22 cellular contexts compared by ENCODE assay signal in the genomic region with DNA sequence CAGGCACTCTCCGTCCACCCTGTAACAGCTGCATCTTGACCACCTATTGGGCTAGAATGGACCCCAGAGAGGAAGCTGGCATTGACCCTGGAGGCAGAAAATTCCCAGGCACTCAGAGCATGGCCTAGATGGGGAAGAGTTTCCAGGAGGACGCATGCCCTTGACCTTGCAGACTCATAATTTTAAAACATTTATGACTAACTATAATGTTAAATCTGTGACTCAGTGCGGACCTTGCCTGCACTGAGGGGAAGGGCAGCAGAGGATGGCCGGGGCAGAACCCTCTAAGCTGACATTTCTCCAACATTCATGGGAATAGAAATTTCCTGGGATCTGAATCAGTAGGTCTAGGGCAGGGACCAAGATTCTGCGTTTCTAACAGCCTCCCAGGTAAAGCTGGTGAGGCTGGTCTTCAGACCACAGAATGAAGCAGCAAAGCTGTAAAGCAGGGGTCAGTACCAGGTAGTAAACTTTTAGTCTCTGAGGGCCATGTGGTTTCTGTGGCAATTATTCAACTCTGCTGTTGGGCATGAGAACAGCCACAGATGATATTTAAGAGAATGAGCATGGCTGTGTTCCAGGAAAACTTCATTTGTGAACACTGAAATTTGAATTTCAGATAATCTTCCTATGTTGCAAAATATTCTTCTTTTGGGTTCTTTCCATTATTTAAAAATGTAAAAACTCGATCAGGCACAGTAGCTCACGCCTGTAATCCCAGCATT.
DNase-seq lines count a peak whose midpoint lies in the region; ATAC-seq and TF ChIP-seq lines count a peak whose summit lies in the region.
"Had no signal": no experiment of that assay in that cellular context is flagged by ENCODE, and none has a peak within 500 bp of the region (broad histone marks: within the 10 kb centered on the region; RNA-seq: fewer than 3 reads in every experiment).

No MANE protein-coding gene starts in this region.

- H3K4me3 Mint-ChIP-seq in chondrocyte (ENCODE audit: unreplicated experiment) = no peak overlapping the region
- H3K4me3 Mint-ChIP-seq in GM23338 = no peak overlapping the region
- H3K4me3 Mint-ChIP-seq: activated naive CD8-positive, alpha-beta T cell; CD4-positive, alpha-beta memory T cell had no signal

- H3K4me2 ChIP-seq in GM23338 = no peak overlapping the region

- ATAC-seq in omental fat pad (ENCODE audit: low FRiP score) (peak; percentile 72), HG02642 (IDR thresholded peaks at IDR 0.05; ENCODE audit: poor library complexity, unreplicated experiment) (no peak), GM23338 (no peak)

- H2AFZ ChIP-seq in GM23338 = no peak overlapping the region

- H3F3A ChIP-seq in GM23338 (replicated peaks; ENCODE audit: low read depth) = no peaks in the 10 kb centered on the region

- peak overlapping the region; percentile 49 for H3K27ac Mint-ChIP-seq in chondrocyte (ENCODE audit: unreplicated experiment)
- no peak overlapping the region for H3K27ac Mint-ChIP-seq in GM23338
- H3K27ac Mint-ChIP-seq: activated naive CD8-positive, alpha-beta T cell; CD4-positive, alpha-beta memory T cell; naive B cell had no signal

- no peaks in the 10 kb centered on the region for H3K4me1 ChIP-seq in GM23338 (ENCODE audit: insufficient read depth)
- H3K4me1 ChIP-seq: lower lobe of right lung, right lobe of liver had no signal

- H3K4me1 Mint-ChIP-seq in chondrocyte (ENCODE audit: low read depth) (peaks cover 9% of the 10 kb centered on the region), GM23338 (no peaks in the 10 kb centered on the region; the same call in 2 of the 3 replicates)

- no peak overlapping the region for H3K27ac ChIP-seq in GM23338 (ENCODE audit: low read depth)
- H3K27ac ChIP-seq: lower lobe of right lung, right lobe of liver, RWPE1 had no signal

- no peaks in the 10 kb centered on the region for H3K27me3 ChIP-seq in GM23338 (ENCODE audit: insufficient read depth)
- H3K27me3 ChIP-seq: right lobe of liver had no signal

- no peaks in the 10 kb centered on the region for H3K36me3 ChIP-seq in GM23338 (ENCODE audit: insufficient read depth)
- H3K36me3 ChIP-seq: lower lobe of right lung, right lobe of liver had no signal

- no peak overlapping the region for H3K4me3 ChIP-seq in GM23338
- H3K4me3 ChIP-seq: lower lobe of right lung, right lobe of liver had no signal

- TF ChIP-seq CTCF in chondrocyte (IDR thresholded peaks at IDR 0.05) = no peak
- no peak for TF ChIP-seq CTCF in omental fat pad (IDR thresholded peaks at IDR 0.05)
- no peak for TF ChIP-seq CTCF in GM23338 (conservative IDR thresholded peaks at IDR 0.05; ENCODE audit: low read depth in 2 of 2)

- DNase-seq in EL (peak; percentile 37), MV-4-11 (lab: John Stamatoyannopoulos, UW) (peak; percentile 25), chondrocyte (ENCODE audit: low spot score) (no peak), omental fat pad (ENCODE audit: low spot score) (no peak), GM23338 (ENCODE audit: low spot score) (no peak), UCSD-AML1 (lab: John Stamatoyannopoulos, UW; ENCODE audit: unreplicated experiment) (no peak)
- DNase-seq: activated CD4-positive, alpha-beta T cell treated with anti-CD3 and anti-CD28 coated beads for 4 hours; CD4-positive, alpha-beta memory T cell; DMS153; H7; lower lobe of right lung; naive B cell; NCI-H1417; NCI-H2107; NCI-H524; occipital lobe; stimulated activated CD4-positive, alpha-beta T cell treated with anti-CD3 and anti-CD28 coated beads, Interleukin-15, amount 100 ng/mL, for 24 hours; SW 1271 had no signal

- H3K27me3 Mint-ChIP-seq in chondrocyte (ENCODE audit: low read depth) (peaks cover 6% of the 10 kb centered on the region), GM23338 (ENCODE audit: insufficient read depth, low read depth, poor library complexity) (peaks cover 4% of the 10 kb centered on the region)
- H3K27me3 Mint-ChIP-seq: activated naive CD8-positive, alpha-beta T cell had no signal

- H3K9me3 Mint-ChIP-seq in chondrocyte (ENCODE audit: low read depth) = no peaks in the 10 kb centered on the region
- H3K9me3 Mint-ChIP-seq in GM23338 = no peaks in the 10 kb centered on the region
- H3K9me3 Mint-ChIP-seq: CD4-positive, alpha-beta memory T cell had no signal

- H3K79me2 ChIP-seq in GM23338 (replicated peaks; ENCODE audit: insufficient read depth) = no peaks in the 10 kb centered on the region

- no peaks in the 10 kb centered on the region for H4K20me1 ChIP-seq in GM23338 (replicated peaks; ENCODE audit: insufficient read depth)

- no peaks in the 10 kb centered on the region for H3K9me2 ChIP-seq in GM23338 (ENCODE audit: insufficient read depth)

- H3K36me3 Mint-ChIP-seq in chondrocyte (ENCODE audit: low read depth) (no peaks in the 10 kb centered on the region), GM23338 (ENCODE audit: low read depth) (no peaks in the 10 kb centered on the region)
- H3K36me3 Mint-ChIP-seq: activated naive CD8-positive, alpha-beta T cell; CD4-positive, alpha-beta memory T cell had no signal

TF ChIP-seq in GM23338, 12 proteins besides CTCF, POLR2A, EP300 and RAD21 (continues in another document):
- TF ChIP-seq EZH2phosphoT487 (IDR thresholded peaks at IDR 0.05; ENCODE audit: unreplicated experiment) (no peak), POLR2AphosphoS5 (IDR thresholded peaks at IDR 0.05; ENCODE audit: low read depth) (no peak), NANOG (IDR thresholded peaks at IDR 0.05; ENCODE audit: borderline replicate concordance) (no peak), CREB1 (CRISPR knock-in tag; IDR thresholded peaks at IDR 0.05; ENCODE audit: low read depth) (no peak), ZNF114 (CRISPR knock-in tag; IDR thresholded peaks at IDR 0.05) (no peak), ETS1 (IDR thresholded peaks at IDR 0.05) (no peak)
- TF ChIP-seq, protein P1, sequence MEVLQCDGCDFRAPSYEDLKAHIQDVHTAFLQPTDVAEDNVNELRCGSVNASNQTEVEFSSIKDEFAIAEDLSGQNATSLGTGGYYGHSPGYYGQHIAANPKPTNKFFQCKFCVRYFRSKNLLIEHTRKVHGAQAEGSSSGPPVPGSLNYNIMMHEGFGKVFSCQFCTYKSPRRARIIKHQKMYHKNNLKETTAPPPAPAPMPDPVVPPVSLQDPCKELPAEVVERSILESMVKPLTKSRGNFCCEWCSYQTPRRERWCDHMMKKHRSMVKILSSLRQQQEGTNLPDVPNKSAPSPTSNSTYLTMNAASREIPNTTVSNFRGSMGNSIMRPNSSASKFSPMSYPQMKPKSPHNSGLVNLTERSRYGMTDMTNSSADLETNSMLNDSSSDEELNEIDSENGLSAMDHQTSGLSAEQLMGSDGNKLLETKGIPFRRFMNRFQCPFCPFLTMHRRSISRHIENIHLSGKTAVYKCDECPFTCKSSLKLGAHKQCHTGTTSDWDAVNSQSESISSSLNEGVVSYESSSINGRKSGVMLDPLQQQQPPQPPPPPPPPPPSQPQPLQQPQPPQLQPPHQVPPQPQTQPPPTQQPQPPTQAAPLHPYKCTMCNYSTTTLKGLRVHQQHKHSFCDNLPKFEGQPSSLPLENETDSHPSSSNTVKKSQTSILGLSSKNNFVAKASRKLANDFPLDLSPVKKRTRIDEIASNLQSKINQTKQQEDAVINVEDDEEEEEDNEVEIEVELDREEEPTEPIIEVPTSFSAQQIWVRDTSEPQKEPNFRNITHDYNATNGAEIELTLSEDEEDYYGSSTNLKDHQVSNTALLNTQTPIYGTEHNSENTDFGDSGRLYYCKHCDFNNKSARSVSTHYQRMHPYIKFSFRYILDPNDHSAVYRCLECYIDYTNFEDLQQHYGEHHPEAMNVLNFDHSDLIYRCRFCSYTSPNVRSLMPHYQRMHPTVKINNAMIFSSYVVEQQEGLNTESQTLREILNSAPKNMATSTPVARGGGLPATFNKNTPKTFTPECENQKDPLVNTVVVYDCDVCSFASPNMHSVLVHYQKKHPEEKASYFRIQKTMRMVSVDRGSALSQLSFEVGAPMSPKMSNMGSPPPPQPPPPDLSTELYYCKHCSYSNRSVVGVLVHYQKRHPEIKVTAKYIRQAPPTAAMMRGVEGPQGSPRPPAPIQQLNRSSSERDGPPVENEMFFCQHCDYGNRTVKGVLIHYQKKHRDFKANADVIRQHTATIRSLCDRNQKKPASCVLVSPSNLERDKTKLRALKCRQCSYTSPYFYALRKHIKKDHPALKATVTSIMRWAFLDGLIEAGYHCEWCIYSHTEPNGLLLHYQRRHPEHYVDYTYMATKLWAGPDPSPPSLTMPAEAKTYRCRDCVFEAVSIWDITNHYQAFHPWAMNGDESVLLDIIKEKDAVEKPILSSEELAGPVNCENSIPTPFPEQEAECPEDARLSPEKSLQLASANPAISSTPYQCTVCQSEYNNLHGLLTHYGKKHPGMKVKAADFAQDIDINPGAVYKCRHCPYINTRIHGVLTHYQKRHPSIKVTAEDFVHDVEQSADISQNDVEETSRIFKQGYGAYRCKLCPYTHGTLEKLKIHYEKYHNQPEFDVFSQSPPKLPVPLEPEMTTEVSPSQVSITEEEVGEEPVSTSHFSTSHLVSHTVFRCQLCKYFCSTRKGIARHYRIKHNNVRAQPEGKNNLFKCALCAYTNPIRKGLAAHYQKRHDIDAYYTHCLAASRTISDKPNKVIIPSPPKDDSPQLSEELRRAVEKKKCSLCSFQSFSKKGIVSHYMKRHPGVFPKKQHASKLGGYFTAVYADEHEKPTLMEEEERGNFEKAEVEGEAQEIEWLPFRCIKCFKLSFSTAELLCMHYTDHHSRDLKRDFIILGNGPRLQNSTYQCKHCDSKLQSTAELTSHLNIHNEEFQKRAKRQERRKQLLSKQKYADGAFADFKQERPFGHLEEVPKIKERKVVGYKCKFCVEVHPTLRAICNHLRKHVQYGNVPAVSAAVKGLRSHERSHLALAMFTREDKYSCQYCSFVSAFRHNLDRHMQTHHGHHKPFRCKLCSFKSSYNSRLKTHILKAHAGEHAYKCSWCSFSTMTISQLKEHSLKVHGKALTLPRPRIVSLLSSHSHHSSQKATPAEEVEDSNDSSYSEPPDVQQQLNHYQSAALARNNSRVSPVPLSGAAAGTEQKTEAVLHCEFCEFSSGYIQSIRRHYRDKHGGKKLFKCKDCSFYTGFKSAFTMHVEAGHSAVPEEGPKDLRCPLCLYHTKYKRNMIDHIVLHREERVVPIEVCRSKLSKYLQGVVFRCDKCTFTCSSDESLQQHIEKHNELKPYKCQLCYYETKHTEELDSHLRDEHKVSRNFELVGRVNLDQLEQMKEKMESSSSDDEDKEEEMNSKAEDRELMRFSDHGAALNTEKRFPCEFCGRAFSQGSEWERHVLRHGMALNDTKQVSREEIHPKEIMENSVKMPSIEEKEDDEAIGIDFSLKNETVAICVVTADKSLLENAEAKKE (CRISPR knock-in tag; IDR thresholded peaks at IDR 0.05) = no peak

Comparison
In these comparisons a context has a peak if more than half of its experiments do, and no peak if none do; other contexts are left out.
1. DNase-seq: peak in EL (single experiment) and MV-4-11 (single experiment); none in chondrocyte (single experiment), omental fat pad (single experiment), GM23338 (single experiment) and UCSD-AML1 (single experiment).